Comparison of ENCODE assay signal across 10 cellular contexts in genomic region chr7:80147543-80148376, GRCh38. TPM values are rescaled to one million over a fixed set of nuclear protein-coding genes. Genes with fewer than 3 reads are reported as not detected.
DNase-seq lines count a peak whose midpoint lies in the region; ATAC-seq and TF ChIP-seq lines count a peak whose summit lies in the region.
"Had no signal": no experiment of that assay in that cellular context is flagged by ENCODE, and none has a peak within 500 bp of the region (broad histone marks: within the 10 kb centered on the region; RNA-seq: fewer than 3 reads in every experiment).

No MANE protein-coding gene starts in this region.

- no peak overlapping the region for H3K4me2 ChIP-seq in hepatocyte

- no peak overlapping the region for H3K27ac Mint-ChIP-seq in activated naive CD4-positive, alpha-beta T cell treated with anti-CD3 and anti-CD28 coated beads, Interleukin-2, amount 50 U/mL, for 72 hours

- H3K9me2 ChIP-seq in hepatocyte (replicated peaks; ENCODE audit: insufficient read depth): no peaks in the 10 kb centered on the region

- H4K20me1 ChIP-seq in hepatocyte (ENCODE audit: insufficient read depth, poor library complexity, severe bottlenecking): peaks cover 13% of the 10 kb centered on the region

- H3K36me3 Mint-ChIP-seq in activated naive CD4-positive, alpha-beta T cell treated with anti-CD3 and anti-CD28 coated beads, Interleukin-2, amount 50 U/mL, for 72 hours: no peaks in the 10 kb centered on the region

- H3K9me3 Mint-ChIP-seq in activated naive CD4-positive, alpha-beta T cell treated with anti-CD3 and anti-CD28 coated beads, Interleukin-2, amount 50 U/mL, for 72 hours: no peaks in the 10 kb centered on the region

- intact Hi-C loops in transverse colon (cut with DNase I; ENCODE audit: low total_unique reads): no loop called here

- H3K9me3 ChIP-seq in HEK293 (ENCODE audit: control insufficient read depth, insufficient read depth, low read depth, low read length) (no peaks in the 10 kb centered on the region), hepatocyte (ENCODE audit: low read depth) (no peaks in the 10 kb centered on the region), transverse colon (no peaks in the 10 kb centered on the region)

- in situ Hi-C loops in transverse colon (cut with MboI; ENCODE audit: low pct_ligation_motif_present in 1 of 4, low pct_unique_long_range_greater_than_20kb in 1 of 4, low sequenced_read_pairs in 3 of 4): no loop called here

- DNase-seq in amniotic epithelial cell (ENCODE audit: low read depth) (peak; percentile 98), hepatocyte (ENCODE audit: low spot score) (no peak), transverse colon (no peak), globus pallidus (ENCODE audit: low spot score) (no peak)
- DNase-seq in activated CD4-positive, alpha-beta T cell treated with anti-CD3 and anti-CD28 coated beads, Interleukin-2, amount 50 U/mL, for 48 hours: no peak
- DNase-seq in activated naive CD4-positive, alpha-beta T cell treated with anti-CD3 and anti-CD28 coated beads, Interleukin-2, amount 50 U/mL, for 72 hours (ENCODE audit: low spot score in 2 of 2): no peak
- DNase-seq: activated gamma-delta T cell treated with Interleukin-2 at 50 U/mL for 16 hours, dermis blood vessel endothelial cell, NCI-H1092 treated with DMSO at 0.1 percent for 48 hours had no signal

- H3K36me3 ChIP-seq in HEK293 (ENCODE audit: control insufficient read depth in 2 of 2, insufficient read depth in 1 of 2, low read length in 2 of 2) (no peaks in the 10 kb centered on the region), hepatocyte (replicated peaks; ENCODE audit: insufficient read depth, low read depth) (no peaks in the 10 kb centered on the region), transverse colon (no peaks in the 10 kb centered on the region)

- H3K27ac ChIP-seq in HEK293 (ENCODE audit: extremely low read depth, low read depth, low read length) (no peak overlapping the region; the same call in 1 of the 2 replicates), hepatocyte (peak overlapping the region; percentile 56), transverse colon (peak overlapping the region in 3 of 4 donors; percentile 19 to 51 (median 38))

- no peak overlapping the region for H2AFZ ChIP-seq in hepatocyte

- no peak for ATAC-seq in activated naive CD4-positive, alpha-beta T cell treated with anti-CD3 and anti-CD28 coated beads, Interleukin-2, amount 50 U/mL, for 72 hours

- TF ChIP-seq POLR2A in transverse colon (IDR thresholded peaks at IDR 0.05): no peak

- no peak for TF ChIP-seq EP300 in transverse colon (IDR thresholded peaks at IDR 0.05; ENCODE audit: low read depth)

- 53% methylated on average over 3 of the region's 3 CpGs for whole genome bisulfite sequencing in hepatocyte (ENCODE audit: low lambda C conversion rate, missing lambda C conversion rate)
- WGBS in transverse colon (ENCODE audit: low coverage in 1 of 2), 2 donors: 40 to 49% methylated on average over 3 of the region's 3 CpGs

- TF ChIP-seq CTCF in HEK293 (tag by site-specific recombination; IDR thresholded peaks at IDR 0.05): no peak
- TF ChIP-seq CTCF in hepatocyte (IDR thresholded peaks at IDR 0.05; ENCODE audit: poor library complexity): no peak
- TF ChIP-seq CTCF in transverse colon (IDR thresholded peaks at IDR 0.05): no peak

- CTCF ChIA-PET in HEK293 (lab: Yijun Ruan, JAX): interaction anchor here (0.6 to 0.7 kb wide), 2 partner anchors 34 to 1580 kb away, joined by 3 read pairs; no protein-coding TSS in a partner anchor

- H3K4me3 ChIP-seq in HEK293 (ENCODE audit: low read depth, low read length): no peak overlapping the region
- H3K4me3 ChIP-seq in hepatocyte: no peak overlapping the region
- no peak overlapping the region for H3K4me3 ChIP-seq in transverse colon

- no peaks in the 10 kb centered on the region for H3K27me3 ChIP-seq in hepatocyte
- H3K27me3 ChIP-seq in transverse colon: no peaks in the 10 kb centered on the region

- POLR2A ChIA-PET in HEK293 (lab: Yijun Ruan, JAX): interaction anchor here (1.8 kb wide), 1 partner anchor 13 kb away, joined by 8 read pairs; the partner anchor contains the start of gene GNAI1

- H3K79me2 ChIP-seq in hepatocyte: peaks cover 98% of the 10 kb centered on the region

- H3K4me1 ChIP-seq in HEK293 (ENCODE audit: control insufficient read depth, insufficient read depth, low read length): peaks cover 64% of the 10 kb centered on the region
- peaks cover 34% of the 10 kb centered on the region for H3K4me1 ChIP-seq in hepatocyte (ENCODE audit: insufficient read depth)
- peaks cover 0 to 40% (median 12%) of the 10 kb centered on the region in 4 donors for H3K4me1 ChIP-seq in transverse colon

TF ChIP-seq in HEK293, 187 proteins besides CTCF, POLR2A, EP300 and RAD21 (continues in another document):
- no peak for TF ChIP-seq ZNF350 (tag by site-specific recombination; IDR thresholded peaks at IDR 0.05)
- TF ChIP-seq MZF1 (tag by site-specific recombination; IDR thresholded peaks at IDR 0.05; ENCODE audit: borderline replicate concordance): no peak
- no peak for TF ChIP-seq ZNF561 (tag by site-specific recombination; IDR thresholded peaks at IDR 0.05; ENCODE audit: borderline replicate concordance)
- TF ChIP-seq INSM2 (tag by site-specific recombination; IDR thresholded peaks at IDR 0.05): no peak
- no peak for TF ChIP-seq ZNF76 (tag by site-specific recombination; IDR thresholded peaks at IDR 0.05; ENCODE audit: borderline replicate concordance, low read depth)
- no peak for TF ChIP-seq PATZ1 (tag by site-specific recombination; IDR thresholded peaks at IDR 0.05)
- no peak for TF ChIP-seq ZNF416 (tag by site-specific recombination; IDR thresholded peaks at IDR 0.05)
- TF ChIP-seq ZNF623 (tag by site-specific recombination; IDR thresholded peaks at IDR 0.05): no peak
- no peak for TF ChIP-seq ZNF521 (tag by site-specific recombination; IDR thresholded peaks at IDR 0.05)
- TF ChIP-seq ZNF660 (tag by site-specific recombination; IDR thresholded peaks at IDR 0.05): no peak
- TF ChIP-seq ZNF837 (tag by site-specific recombination; IDR thresholded peaks at IDR 0.05): no peak
- TF ChIP-seq ZNF112 (tag by site-specific recombination; IDR thresholded peaks at IDR 0.05): no peak
- no peak for TF ChIP-seq ZNF292 (tag by site-specific recombination; IDR thresholded peaks at IDR 0.05; ENCODE audit: borderline replicate concordance, low read depth)
- 0 out of 2 replicates have a peak, but pooled peaks have one; percentile 18 for TF ChIP-seq ZBTB17 (tag by site-specific recombination; IDR thresholded peaks at IDR 0.05)
- TF ChIP-seq ZSCAN5A (tag by site-specific recombination; IDR thresholded peaks at IDR 0.05): no peak
- TF ChIP-seq MEIS1 (CRISPR knock-in tag; IDR thresholded peaks at IDR 0.05; ENCODE audit: borderline replicate concordance): no peak
- TF ChIP-seq ZNF354C (tag by site-specific recombination; IDR thresholded peaks at IDR 0.05; ENCODE audit: borderline replicate concordance, low read depth): no peak
- no peak for TF ChIP-seq SP3 (tag by site-specific recombination; IDR thresholded peaks at IDR 0.05)
- TF ChIP-seq ZNF140 (tag by site-specific recombination; IDR thresholded peaks at IDR 0.05): no peak
- TF ChIP-seq ZNF169 (tag by site-specific recombination; IDR thresholded peaks at IDR 0.05): no peak
- TF ChIP-seq ZNF221 (tag by site-specific recombination; IDR thresholded peaks at IDR 0.05; ENCODE audit: borderline replicate concordance): no peak
- no peak for TF ChIP-seq ZNF16 (tag by site-specific recombination; IDR thresholded peaks at IDR 0.05; ENCODE audit: low read depth)

RNA-seq across cellular contexts. Expression of gene GNAI1, which starts 13.1 kb away (rescaled TPM):
- total RNA-seq in hepatocyte: 48.7 and 57.4 TPM in 2 replicates
- polyA plus RNA-seq in hepatocyte: 58.7 and 61.3 TPM in 2 replicates
- total RNA-seq in transverse colon: 10 to 100 TPM in 3 of 4 donors, 1 to 10 TPM in 1; 3.0 to 46.0 (median 37.4) TPM
- 1 to 10 TPM; 3.6 TPM for total RNA-seq in activated naive CD4-positive, alpha-beta T cell treated with anti-CD3 and anti-CD28 coated beads, Interleukin-2, amount 50 U/mL, for 72 hours
